1 cellular context compared by ENCODE assay signal in the genomic region with DNA sequence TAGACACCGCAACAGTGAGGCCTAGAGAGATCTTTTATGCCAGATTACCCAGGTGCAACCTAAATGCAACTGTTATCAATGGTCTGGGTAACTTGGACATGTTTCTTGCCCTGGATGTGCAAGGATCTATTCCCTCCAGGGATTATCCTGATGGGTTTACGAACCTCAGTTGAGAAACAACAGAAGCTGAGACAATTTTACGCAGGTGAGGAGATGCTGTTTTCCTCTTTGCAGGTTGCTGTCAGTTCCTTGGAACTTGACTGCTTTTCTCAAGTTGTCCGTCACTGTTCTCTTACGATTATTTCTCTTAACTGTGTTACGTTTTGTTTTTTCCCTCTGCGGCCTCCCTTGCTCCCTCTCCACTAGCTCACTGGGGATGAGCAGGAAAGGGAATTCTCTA.
TF ChIP-seq lines count a peak whose summit lies in the region.

No MANE protein-coding gene starts in this region.

TF ChIP-seq in H1, 55 proteins besides CTCF, POLR2A, EP300 and RAD21:
- TF ChIP-seq KDM1A (IDR thresholded peaks at IDR 0.05; ENCODE audit: borderline replicate concordance, low read length) = no peak
- TF ChIP-seq SAP30 (IDR thresholded peaks at IDR 0.05; ENCODE audit: insufficient read depth, insufficient replicate concordance, low read length) = no peak
- TF ChIP-seq TCF12 (IDR thresholded peaks at IDR 0.05; ENCODE audit: low read depth, low read length) = no peak
- TF ChIP-seq GABPA (IDR thresholded peaks at IDR 0.05; ENCODE audit: borderline replicate concordance, insufficient read depth, low read length) = no peak
- no peak for TF ChIP-seq BCL11A (IDR thresholded peaks at IDR 0.05; ENCODE audit: low read depth in 2 of 2, low read length in 2 of 2)
- no peak for TF ChIP-seq RXRA (IDR thresholded peaks at IDR 0.05; ENCODE audit: insufficient read depth, low read depth, low read length)
- TF ChIP-seq YY1 (IDR thresholded peaks at IDR 0.05; ENCODE audit: low read depth, low read length) = no peak
- no peak for TF ChIP-seq HDAC6 (IDR thresholded peaks at IDR 0.05; ENCODE audit: low read depth, low read length)
- TF ChIP-seq BRCA1 (IDR thresholded peaks at IDR 0.05; ENCODE audit: low read depth, low read length) = no peak
- TF ChIP-seq TEAD4 (IDR thresholded peaks at IDR 0.05; ENCODE audit: low read depth, low read length) = no peak
- no peak for TF ChIP-seq SIRT6 (IDR thresholded peaks at IDR 0.05; ENCODE audit: low read length)
- no peak for TF ChIP-seq MAFK (IDR thresholded peaks at IDR 0.05; ENCODE audit: low read depth, low read length)
- no peak for TF ChIP-seq SP1 (IDR thresholded peaks at IDR 0.05; ENCODE audit: low read depth, low read length)
- TF ChIP-seq SIN3A (conservative IDR thresholded peaks at IDR 0.05 in 1 of 2, IDR thresholded peaks at IDR 0.05 in 1 of 2; ENCODE audit: low read depth in 1 of 2, low read length in 2 of 2) = no peak
- TF ChIP-seq ASH2L (IDR thresholded peaks at IDR 0.05; ENCODE audit: low read length) = no peak
- no peak for TF ChIP-seq E2F6 (IDR thresholded peaks at IDR 0.05)
- TF ChIP-seq, protein P1, sequence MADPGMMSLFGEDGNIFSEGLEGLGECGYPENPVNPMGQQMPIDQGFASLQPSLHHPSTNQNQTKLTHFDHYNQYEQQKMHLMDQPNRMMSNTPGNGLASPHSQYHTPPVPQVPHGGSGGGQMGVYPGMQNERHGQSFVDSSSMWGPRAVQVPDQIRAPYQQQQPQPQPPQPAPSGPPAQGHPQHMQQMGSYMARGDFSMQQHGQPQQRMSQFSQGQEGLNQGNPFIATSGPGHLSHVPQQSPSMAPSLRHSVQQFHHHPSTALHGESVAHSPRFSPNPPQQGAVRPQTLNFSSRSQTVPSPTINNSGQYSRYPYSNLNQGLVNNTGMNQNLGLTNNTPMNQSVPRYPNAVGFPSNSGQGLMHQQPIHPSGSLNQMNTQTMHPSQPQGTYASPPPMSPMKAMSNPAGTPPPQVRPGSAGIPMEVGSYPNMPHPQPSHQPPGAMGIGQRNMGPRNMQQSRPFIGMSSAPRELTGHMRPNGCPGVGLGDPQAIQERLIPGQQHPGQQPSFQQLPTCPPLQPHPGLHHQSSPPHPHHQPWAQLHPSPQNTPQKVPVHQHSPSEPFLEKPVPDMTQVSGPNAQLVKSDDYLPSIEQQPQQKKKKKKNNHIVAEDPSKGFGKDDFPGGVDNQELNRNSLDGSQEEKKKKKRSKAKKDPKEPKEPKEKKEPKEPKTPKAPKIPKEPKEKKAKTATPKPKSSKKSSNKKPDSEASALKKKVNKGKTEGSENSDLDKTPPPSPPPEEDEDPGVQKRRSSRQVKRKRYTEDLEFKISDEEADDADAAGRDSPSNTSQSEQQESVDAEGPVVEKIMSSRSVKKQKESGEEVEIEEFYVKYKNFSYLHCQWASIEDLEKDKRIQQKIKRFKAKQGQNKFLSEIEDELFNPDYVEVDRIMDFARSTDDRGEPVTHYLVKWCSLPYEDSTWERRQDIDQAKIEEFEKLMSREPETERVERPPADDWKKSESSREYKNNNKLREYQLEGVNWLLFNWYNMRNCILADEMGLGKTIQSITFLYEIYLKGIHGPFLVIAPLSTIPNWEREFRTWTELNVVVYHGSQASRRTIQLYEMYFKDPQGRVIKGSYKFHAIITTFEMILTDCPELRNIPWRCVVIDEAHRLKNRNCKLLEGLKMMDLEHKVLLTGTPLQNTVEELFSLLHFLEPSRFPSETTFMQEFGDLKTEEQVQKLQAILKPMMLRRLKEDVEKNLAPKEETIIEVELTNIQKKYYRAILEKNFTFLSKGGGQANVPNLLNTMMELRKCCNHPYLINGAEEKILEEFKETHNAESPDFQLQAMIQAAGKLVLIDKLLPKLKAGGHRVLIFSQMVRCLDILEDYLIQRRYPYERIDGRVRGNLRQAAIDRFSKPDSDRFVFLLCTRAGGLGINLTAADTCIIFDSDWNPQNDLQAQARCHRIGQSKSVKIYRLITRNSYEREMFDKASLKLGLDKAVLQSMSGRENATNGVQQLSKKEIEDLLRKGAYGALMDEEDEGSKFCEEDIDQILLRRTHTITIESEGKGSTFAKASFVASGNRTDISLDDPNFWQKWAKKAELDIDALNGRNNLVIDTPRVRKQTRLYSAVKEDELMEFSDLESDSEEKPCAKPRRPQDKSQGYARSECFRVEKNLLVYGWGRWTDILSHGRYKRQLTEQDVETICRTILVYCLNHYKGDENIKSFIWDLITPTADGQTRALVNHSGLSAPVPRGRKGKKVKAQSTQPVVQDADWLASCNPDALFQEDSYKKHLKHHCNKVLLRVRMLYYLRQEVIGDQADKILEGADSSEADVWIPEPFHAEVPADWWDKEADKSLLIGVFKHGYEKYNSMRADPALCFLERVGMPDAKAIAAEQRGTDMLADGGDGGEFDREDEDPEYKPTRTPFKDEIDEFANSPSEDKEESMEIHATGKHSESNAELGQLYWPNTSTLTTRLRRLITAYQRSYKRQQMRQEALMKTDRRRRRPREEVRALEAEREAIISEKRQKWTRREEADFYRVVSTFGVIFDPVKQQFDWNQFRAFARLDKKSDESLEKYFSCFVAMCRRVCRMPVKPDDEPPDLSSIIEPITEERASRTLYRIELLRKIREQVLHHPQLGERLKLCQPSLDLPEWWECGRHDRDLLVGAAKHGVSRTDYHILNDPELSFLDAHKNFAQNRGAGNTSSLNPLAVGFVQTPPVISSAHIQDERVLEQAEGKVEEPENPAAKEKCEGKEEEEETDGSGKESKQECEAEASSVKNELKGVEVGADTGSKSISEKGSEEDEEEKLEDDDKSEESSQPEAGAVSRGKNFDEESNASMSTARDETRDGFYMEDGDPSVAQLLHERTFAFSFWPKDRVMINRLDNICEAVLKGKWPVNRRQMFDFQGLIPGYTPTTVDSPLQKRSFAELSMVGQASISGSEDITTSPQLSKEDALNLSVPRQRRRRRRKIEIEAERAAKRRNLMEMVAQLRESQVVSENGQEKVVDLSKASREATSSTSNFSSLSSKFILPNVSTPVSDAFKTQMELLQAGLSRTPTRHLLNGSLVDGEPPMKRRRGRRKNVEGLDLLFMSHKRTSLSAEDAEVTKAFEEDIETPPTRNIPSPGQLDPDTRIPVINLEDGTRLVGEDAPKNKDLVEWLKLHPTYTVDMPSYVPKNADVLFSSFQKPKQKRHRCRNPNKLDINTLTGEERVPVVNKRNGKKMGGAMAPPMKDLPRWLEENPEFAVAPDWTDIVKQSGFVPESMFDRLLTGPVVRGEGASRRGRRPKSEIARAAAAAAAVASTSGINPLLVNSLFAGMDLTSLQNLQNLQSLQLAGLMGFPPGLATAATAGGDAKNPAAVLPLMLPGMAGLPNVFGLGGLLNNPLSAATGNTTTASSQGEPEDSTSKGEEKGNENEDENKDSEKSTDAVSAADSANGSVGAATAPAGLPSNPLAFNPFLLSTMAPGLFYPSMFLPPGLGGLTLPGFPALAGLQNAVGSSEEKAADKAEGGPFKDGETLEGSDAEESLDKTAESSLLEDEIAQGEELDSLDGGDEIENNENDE (IDR thresholded peaks at IDR 0.05; ENCODE audit: insufficient replicate concordance, low read length) = no peak
